Comparison of ENCODE assay signal across 16 cellular contexts in genomic region chr18:23068692-23069305, GRCh38.
DNase-seq lines count a peak whose midpoint lies in the region; ATAC-seq and TF ChIP-seq lines count a peak whose summit lies in the region.
"Had no signal": no experiment of that assay in that cellular context is flagged by ENCODE, and none has a peak within 500 bp of the region (broad histone marks: within the 10 kb centered on the region; RNA-seq: fewer than 3 reads in every experiment).

No MANE protein-coding gene starts in this region.

- ATAC-seq in HG03521 (IDR thresholded peaks at IDR 0.05; ENCODE audit: unreplicated experiment) (no peak), GM21528 (IDR thresholded peaks at IDR 0.05; ENCODE audit: low FRiP score, unreplicated experiment) (no peak)

- DNase-seq in CD1c-positive myeloid dendritic cell (ENCODE audit: extremely low spot score), result peak; percentile 47
- DNase-seq in HL-60 (ENCODE audit: low read depth in 1 of 2, low spot score in 1 of 2), result peak in 1 of 2 experiments; percentile 87
- peak; percentile 80 for DNase-seq in SKM-1 (lab: John Stamatoyannopoulos, UW; ENCODE audit: unreplicated experiment)
- peak; percentile 1 to 45 for DNase-seq in lung microvascular endothelial cell (ENCODE audit: low read depth in 2 of 2)
- no peak for DNase-seq in epidermal melanocyte (ENCODE audit: insufficient read length, low spot score)
- no peak for DNase-seq in D341Med (ENCODE audit: low spot score)
- DNase-seq: anterior cingulate cortex, BE2C, DMS79, NCI-H1436 treated with DMSO at 0.1 percent for 48 hours, NCI-H446, tibial artery had no signal

- TF ChIP-seq CTCF in HL-60 (IDR thresholded peaks at IDR 0.05; ENCODE audit: insufficient read depth, low read length), result no peak

- H3K27ac ChIP-seq in HL-60 (replicated peaks), result peak overlapping the region; percentile 85
- H3K27ac ChIP-seq: SK-N-MC, tibial artery had no signal

- no peak overlapping the region for H3K4me3 ChIP-seq in HL-60 (replicated peaks; ENCODE audit: insufficient read depth, low read length)
- H3K4me3 ChIP-seq: SK-N-MC, smooth muscle cell, tibial artery had no signal

- H3K27me3 ChIP-seq in HL-60 (ENCODE audit: insufficient read depth, poor library complexity, severe bottlenecking), result no peaks in the 10 kb centered on the region
- H3K27me3 ChIP-seq: BE2C, tibial artery had no signal

Comparison
In these comparisons a context has a peak if more than half of its experiments do, and no peak if none do; other contexts are left out.
1. DNase-seq: peak in CD1c-positive myeloid dendritic cell (single experiment), SKM-1 (single experiment) and lung microvascular endothelial cell (2 of 2); none in epidermal melanocyte (single experiment) and D341Med (single experiment).